12 cellular contexts compared by ENCODE assay signal in the genomic region with DNA sequence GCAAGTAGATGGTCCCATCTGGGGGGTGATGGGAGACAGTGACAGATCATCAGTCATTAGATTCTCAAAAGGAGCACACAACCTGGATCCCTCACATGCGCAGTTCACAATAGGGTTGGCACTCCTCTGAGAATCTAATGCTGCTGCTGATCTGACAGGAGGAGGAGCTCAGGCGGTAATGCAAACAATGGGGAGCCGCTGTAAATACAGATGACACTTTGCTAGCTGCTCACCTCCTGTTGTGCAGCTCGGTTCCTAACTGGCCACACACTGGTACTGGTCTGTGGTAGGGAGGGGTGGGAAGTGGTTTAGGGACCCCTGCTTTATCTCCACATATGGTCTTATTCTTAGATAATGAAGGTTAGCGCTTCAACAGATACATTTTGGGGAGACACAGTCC.
DNase-seq lines count a peak whose midpoint lies in the region; ATAC-seq lines count a peak whose summit lies in the region.
"Had no signal": no experiment of that assay in that cellular context is flagged by ENCODE, and none has a peak within 500 bp of the region (broad histone marks: within the 10 kb centered on the region; RNA-seq: fewer than 3 reads in every experiment).

No MANE protein-coding gene starts in this region.

- H2BK12ac ChIP-seq in mesenchymal stem cell (ENCODE audit: low read length in 2 of 2), result no peak overlapping the region

- no peak overlapping the region for H3K18ac ChIP-seq in mesenchymal stem cell (ENCODE audit: low read depth in 1 of 2, low read length in 2 of 2)

- H4K8ac ChIP-seq in mesenchymal stem cell (ENCODE audit: low read length), result no peak overlapping the region

- no peak overlapping the region for H2AK5ac ChIP-seq in mesenchymal stem cell (ENCODE audit: low read length, severe bottlenecking)

- H3K27ac ChIP-seq in mesenchymal stem cell (ENCODE audit: low read length, poor library complexity, severe bottlenecking), result no peak overlapping the region
- H3K27ac ChIP-seq: 22Rv1 had no signal

- no peak overlapping the region for H3K4ac ChIP-seq in mesenchymal stem cell (ENCODE audit: low read depth in 1 of 2, low read length in 2 of 2)

- H3K36me3 ChIP-seq in mesenchymal stem cell (ENCODE audit: control insufficient read depth in 1 of 2, insufficient read depth in 2 of 2, low read depth in 1 of 2, low read length in 2 of 2), result no peaks in the 10 kb centered on the region

- no peaks in the 10 kb centered on the region for H3K79me1 ChIP-seq in mesenchymal stem cell (replicated peaks; ENCODE audit: low read length, poor library complexity, severe bottlenecking)

- peak overlapping the region; percentile 15 for H4K91ac ChIP-seq in mesenchymal stem cell (ENCODE audit: low read length)

- H3K9ac ChIP-seq in mesenchymal stem cell (ENCODE audit: low read length), result no peak overlapping the region

- DNase-seq in NCI-H1417 (lab: John Stamatoyannopoulos, UW) (peak in 2 of 3 experiments; percentile 17 to 62), NCI-H1417 treated with DMSO at 0.1 percent for 48 hours (lab: John Stamatoyannopoulos, UW) (no peak), NCI-H82 (lab: John Stamatoyannopoulos, UW) (peak; percentile 32), NCI-H82 treated with DMSO at 0.1 percent for 48 hours (lab: John Stamatoyannopoulos, UW; ENCODE audit: unreplicated experiment) (no peak), DMS53 treated with DMSO at 0.1 percent for 48 hours (lab: John Stamatoyannopoulos, UW; ENCODE audit: unreplicated experiment) (peak; percentile 34), mesenchymal stem cell (no peak), medulla oblongata (ENCODE audit: extremely low spot score) (no peak), Right ventricle myocardium inferior (ENCODE audit: missing footprints) (no peak)
- DNase-seq: Caco-2; CD8-positive, alpha-beta T cell; HCEC 1CT had no signal

- no peak overlapping the region for H3K14ac ChIP-seq in mesenchymal stem cell (ENCODE audit: low read length in 2 of 2)

- intact Hi-C loops in Right ventricle myocardium inferior (cut with DNase I), result loop anchor here (5.0 kb wide), 1 partner anchor 1431 kb away; no protein-coding TSS in a partner anchor

- peaks cover 6 to 26% of the 10 kb centered on the region in 2 experiments for H3K27me3 ChIP-seq in mesenchymal stem cell (ENCODE audit: control insufficient read depth in 1 of 2, insufficient read depth in 1 of 2, low read length in 2 of 2)

- no peak overlapping the region for H3K4me3 ChIP-seq in mesenchymal stem cell (ENCODE audit: insufficient read depth in 1 of 2, low read depth in 1 of 2, low read length in 2 of 2)

- H2BK120ac ChIP-seq in mesenchymal stem cell (ENCODE audit: low read depth, low read length), result peak overlapping the region; percentile 34

- H3K23ac ChIP-seq in mesenchymal stem cell (ENCODE audit: low read length in 2 of 2), result no peak overlapping the region

- no peak for ATAC-seq in Right ventricle myocardium inferior
- ATAC-seq: CD8-positive, alpha-beta T cell had no signal

- H3K4me2 ChIP-seq in mesenchymal stem cell (ENCODE audit: low read length, poor library complexity, severe bottlenecking), result no peak overlapping the region

- H2AFZ ChIP-seq in mesenchymal stem cell (ENCODE audit: low read depth, low read length), result no peak overlapping the region

- no peaks in the 10 kb centered on the region for H3K4me1 ChIP-seq in mesenchymal stem cell (ENCODE audit: control insufficient read depth, insufficient read depth, low read depth, low read length)

- 88% methylated on average over 5 of the region's 5 CpGs for WGBS in mesenchymal stem cell

- H3K9me3 ChIP-seq in mesenchymal stem cell (ENCODE audit: control insufficient read depth, low read length), result no peaks in the 10 kb centered on the region
- H3K9me3 ChIP-seq: Caco-2 had no signal

- no peak overlapping the region for H2BK15ac ChIP-seq in mesenchymal stem cell (ENCODE audit: low read depth, poor library complexity, severe bottlenecking)

- no peak overlapping the region for H2BK5ac ChIP-seq in mesenchymal stem cell (ENCODE audit: low read depth, low read length, poor library complexity, severe bottlenecking)

Comparison
In these comparisons a context has a peak if more than half of its experiments do, and no peak if none do; other contexts are left out.
1. DNase-seq: peak in NCI-H1417 (2 of 3), NCI-H82 (single experiment) and DMS53 treated with DMSO at 0.1 percent for 48 hours (single experiment); none in NCI-H1417 treated with DMSO at 0.1 percent for 48 hours (single experiment), NCI-H82 treated with DMSO at 0.1 percent for 48 hours (single experiment), mesenchymal stem cell (single experiment), medulla oblongata (single experiment) and Right ventricle myocardium inferior (single experiment).